Comparison of ENCODE assay signal across 10 cellular contexts in the genomic region with DNA sequence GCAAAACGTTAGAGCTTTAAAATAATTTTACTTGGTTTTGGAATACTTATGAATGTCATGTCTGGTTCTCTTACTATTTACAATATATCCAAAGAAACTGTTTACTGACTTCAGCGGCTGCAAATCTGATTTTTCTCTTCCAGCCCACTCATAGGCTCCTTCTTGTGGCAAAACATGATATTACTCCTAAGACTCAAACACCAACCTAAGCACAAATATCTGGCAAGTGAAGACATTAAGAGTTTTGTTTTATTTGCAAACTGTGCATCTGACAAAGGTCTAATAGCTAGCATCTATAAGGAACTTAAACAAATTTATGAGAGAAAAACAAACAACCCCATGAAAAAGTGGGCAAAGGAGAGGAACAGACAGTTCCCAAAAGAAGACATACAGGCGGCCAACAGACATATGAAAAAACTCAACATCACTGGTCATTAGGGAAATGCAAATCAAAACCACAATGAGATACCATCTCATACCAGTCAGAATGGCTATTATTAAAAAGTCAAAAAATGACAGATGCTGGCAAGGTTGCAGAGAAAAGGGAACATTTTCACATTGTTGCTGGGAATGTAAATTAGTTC. TPM values are rescaled to one million over a fixed set of nuclear protein-coding genes. Genes with fewer than 3 reads are reported as not detected.
A peak's percentile ranks its signal among the peaks of the same experiment; 100 is the strongest.
DNase-seq lines count a peak whose midpoint lies in the region; TF ChIP-seq lines count a peak whose summit lies in the region.
"Had no signal": no experiment of that assay in that cellular context is flagged by ENCODE, and none has a peak within 500 bp of the region (broad histone marks: within the 10 kb centered on the region; RNA-seq: fewer than 3 reads in every experiment).

No MANE protein-coding gene starts in this region.

- H3K9me3 ChIP-seq in mammary epithelial cell (replicated peaks; ENCODE audit: insufficient read depth, low read length) (peaks cover 3% of the 10 kb centered on the region), osteoblast (ENCODE audit: low read depth, low read length) (no peaks in the 10 kb centered on the region)

- H3K4me2 ChIP-seq in mammary epithelial cell (ENCODE audit: insufficient read depth, low read depth, low read length) (no peak overlapping the region), osteoblast (ENCODE audit: insufficient read depth, low read length) (no peak overlapping the region)

- H4K20me1 ChIP-seq in mammary epithelial cell (ENCODE audit: insufficient read depth, low read length): no peaks in the 10 kb centered on the region
- no peaks in the 10 kb centered on the region for H4K20me1 ChIP-seq in osteoblast (ENCODE audit: insufficient read depth, low read length)

- no peak overlapping the region for H3K4me3 ChIP-seq in mammary epithelial cell (replicated peaks in 1 of 3; ENCODE audit: insufficient read depth in 1 of 3, low read depth in 2 of 3, low read length in 3 of 3)
- no peak overlapping the region for H3K4me3 ChIP-seq in osteoblast (ENCODE audit: insufficient read depth, low read length)

- H2AFZ ChIP-seq in mammary epithelial cell (ENCODE audit: low read depth, low read length) (no peak overlapping the region), osteoblast (ENCODE audit: low read length) (no peak overlapping the region)

- dilution Hi-C loops in mammary epithelial cell (cut with HindIII; ENCODE audit: low sequenced_read_pairs): loop anchor here (5.0 kb wide), 1 partner anchor 48 kb away; no protein-coding TSS in a partner anchor

- H3K27ac ChIP-seq in mammary epithelial cell (ENCODE audit: insufficient read depth, low read depth, low read length) (no peak overlapping the region), osteoblast (ENCODE audit: low read depth, low read length) (no peak overlapping the region)

- CTCF ChIA-PET in mammary epithelial cell (lab: Charles Lee; ENCODE audit: low non-redundant PET): no interaction called here

- peak; percentile 31 for DNase-seq in ELR (ENCODE audit: low read depth)
- peak; percentile 34 for DNase-seq in NCI-H146 (lab: John Stamatoyannopoulos, UW)
- DNase-seq in mammary epithelial cell: no peak
- DNase-seq in osteoblast (ENCODE audit: insufficient read length, low spot score, missing footprints): no peak
- DNase-seq in NK-92 treated with Interleukin-12 subunit alpha and Interleukin-12 subunit beta, amount 100 ng/mL, for 24 hours (lab: John Stamatoyannopoulos, UW): no peak
- DNase-seq in GF-D8 (lab: John Stamatoyannopoulos, UW): no peak
- no peak for DNase-seq in anterior cingulate cortex (lab: John Stamatoyannopoulos, UW)
- DNase-seq: activated CD4-positive, CD25-positive, alpha-beta regulatory T cell; amygdala; small intestine had no signal

- in situ Hi-C loops in mammary epithelial cell (cut with MboI; ENCODE audit: low sequenced_read_pairs in 2 of 2): no loop called here

- H3K27me3 ChIP-seq in mammary epithelial cell (ENCODE audit: insufficient read depth, low read length) (no peaks in the 10 kb centered on the region), osteoblast (ENCODE audit: insufficient read depth, low read length) (no peaks in the 10 kb centered on the region)

- BruUV-seq in mammary epithelial cell (replicated peaks; lab: Mats Ljungman, UMichigan): no TSS peak

- peak; percentile 35 to 53 for TF ChIP-seq CTCF in mammary epithelial cell (conservative IDR thresholded peaks at IDR 0.05 in 1 of 2, IDR thresholded peaks at IDR 0.05 in 1 of 2; ENCODE audit: extremely low read depth in 1 of 2, insufficient read depth in 1 of 2, low read depth in 1 of 2, low read length in 2 of 2)
- TF ChIP-seq CTCF in osteoblast (IDR thresholded peaks at IDR 0.05; ENCODE audit: extremely low read depth, low read depth, low read length): peak; percentile 47

- H3K4me1 ChIP-seq in mammary epithelial cell (ENCODE audit: insufficient read depth, low read length) (no peaks in the 10 kb centered on the region), osteoblast (ENCODE audit: insufficient read depth, low read length) (no peaks in the 10 kb centered on the region)

- 7% methylated on average over 3 of the region's 3 CpGs for WGBS in mammary epithelial cell (ENCODE audit: low coverage, missing lambda C conversion rate)

- intact Hi-C loops in mammary epithelial cell (cut with micrococcal nuclease): loop anchor here (2.0 kb wide), 1 partner anchor 21 kb away; the partner anchor contains the start of gene GJC3

- H3K79me2 ChIP-seq in mammary epithelial cell (ENCODE audit: insufficient read depth, low read length) (no peaks in the 10 kb centered on the region), osteoblast (ENCODE audit: insufficient read depth, low read length) (no peaks in the 10 kb centered on the region)

- H3K9ac ChIP-seq in mammary epithelial cell (ENCODE audit: insufficient read depth, low read length): no peak overlapping the region

- H3K36me3 ChIP-seq in mammary epithelial cell (ENCODE audit: insufficient read depth, low read length) (no peaks in the 10 kb centered on the region), osteoblast (ENCODE audit: insufficient read depth, low read length) (no peaks in the 10 kb centered on the region)

RNA-seq across cellular contexts. Expression of gene GJC3, which starts 20.3 kb away (rescaled TPM):
- total RNA-seq in mammary epithelial cell (under 1 TPM in 1 of 2 donors, not detected in 1; 0.38 TPM), osteoblast (not detected in 2 replicates)
- polyA plus RNA-seq in mammary epithelial cell: 0.11 TPM
- polyA minus RNA-seq in mammary epithelial cell: not detected

RNA-seq across cellular contexts. Expression of gene AZGP1, which starts 26.1 kb away (rescaled TPM):
- 1 to 10 TPM in 1 of 2 donors, not detected in 1; 9.3 TPM for total RNA-seq in mammary epithelial cell
- polyA plus RNA-seq in mammary epithelial cell: 0.14 TPM
- polyA minus RNA-seq in mammary epithelial cell: not detected
- not detected in 2 replicates for total RNA-seq in osteoblast

RNA-seq across cellular contexts. Expression of gene TRIM4, which starts 30.4 kb away (rescaled TPM):
- total RNA-seq in mammary epithelial cell: 10 to 100 TPM; 23.2 to 24.5 TPM
- 10.5 TPM for polyA plus RNA-seq in mammary epithelial cell
- polyA minus RNA-seq in mammary epithelial cell: 9.8 TPM
- total RNA-seq in osteoblast: 26.4 and 29.5 TPM in 2 replicates

Comparison
In these comparisons a context has a peak if more than half of its experiments do, and no peak if none do; other contexts are left out.
1. DNase-seq: peak in ELR (single experiment) and NCI-H146 (single experiment); none in mammary epithelial cell (single experiment), osteoblast (single experiment), NK-92 treated with Interleukin-12 subunit alpha and Interleukin-12 subunit beta, amount 100 ng/mL, for 24 hours (single experiment), GF-D8 (single experiment) and anterior cingulate cortex (0 of 58).